21 cellular contexts compared by ENCODE assay signal in the genomic region with DNA sequence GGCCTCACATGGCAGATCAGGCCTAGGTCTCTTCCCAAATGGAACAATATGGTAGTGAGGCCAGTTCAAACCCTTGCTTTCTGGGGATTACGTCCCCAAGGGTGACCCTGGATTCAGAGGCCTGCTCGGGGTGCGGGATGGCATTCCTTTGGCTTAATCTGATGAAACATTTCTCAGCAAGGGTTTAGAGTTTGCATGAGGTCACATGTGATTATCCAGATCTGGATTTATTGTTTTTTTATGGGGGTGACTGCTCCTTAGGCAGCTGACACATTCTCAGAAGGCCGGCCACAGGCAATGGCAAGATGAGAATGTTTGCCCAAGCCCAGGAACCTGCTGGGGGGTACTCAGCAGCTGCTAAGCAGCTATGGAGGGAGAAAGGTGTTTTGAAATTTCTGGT. TPM values are rescaled to one million over a fixed set of nuclear protein-coding genes. Genes with fewer than 3 reads are reported as not detected.
DNase-seq lines count a peak whose midpoint lies in the region; ATAC-seq and TF ChIP-seq lines count a peak whose summit lies in the region.
"Had no signal": no experiment of that assay in that cellular context is flagged by ENCODE, and none has a peak within 500 bp of the region (broad histone marks: within the 10 kb centered on the region; RNA-seq: fewer than 3 reads in every experiment).

No MANE protein-coding gene starts in this region.

- H3K27me3 ChIP-seq in CD8-positive, alpha-beta memory T cell (ENCODE audit: insufficient read depth, low read length, poor library complexity, severe bottlenecking) = no peaks in the 10 kb centered on the region
- H3K27me3 ChIP-seq in right atrium auricular region = no peaks in the 10 kb centered on the region
- H3K27me3 ChIP-seq: breast epithelium, colonic mucosa had no signal

- no peak overlapping the region for H3K4me3 ChIP-seq in CD8-positive, alpha-beta memory T cell (ENCODE audit: low read length)
- H3K4me3 ChIP-seq in fibroblast of villous mesenchyme (ENCODE audit: low read depth, low read length) = no peak overlapping the region
- H3K4me3 ChIP-seq in right atrium auricular region = no peak overlapping the region
- H3K4me3 ChIP-seq: breast epithelium, colonic mucosa, left ventricle myocardium inferior, prostate gland had no signal

- H3K27ac Mint-ChIP-seq in CD8-positive, alpha-beta memory T cell = peak overlapping the region; percentile 51 to 98 (median 76)
- H3K27ac Mint-ChIP-seq in T-cell = peak overlapping the region; percentile 66 to 80
- H3K27ac Mint-ChIP-seq: HFFc6 had no signal

- ATAC-seq in T-cell (replicated peaks in 1 of 4) = no peak
- no peak for ATAC-seq in GM21390 (IDR thresholded peaks at IDR 0.05; ENCODE audit: unreplicated experiment)
- no peak for ATAC-seq in GM18505 (IDR thresholded peaks at IDR 0.05; ENCODE audit: unreplicated experiment)
- no peak for ATAC-seq in GM21447 (IDR thresholded peaks at IDR 0.05; ENCODE audit: unreplicated experiment)
- ATAC-seq: Right ventricle myocardium inferior had no signal

- no peak overlapping the region for H3K27ac ChIP-seq in CD8-positive, alpha-beta memory T cell (ENCODE audit: low read depth, low read length)
- no peak overlapping the region for H3K27ac ChIP-seq in right atrium auricular region
- H3K27ac ChIP-seq: breast epithelium, colonic mucosa, left ventricle myocardium inferior, prostate gland, VCaP had no signal

- no peaks in the 10 kb centered on the region for H3K9me3 Mint-ChIP-seq in CD8-positive, alpha-beta memory T cell
- H3K9me3 Mint-ChIP-seq in T-cell = no peaks in the 10 kb centered on the region
- H3K9me3 Mint-ChIP-seq: HFFc6; neural crest cell; stimulated activated naive CD8-positive, alpha-beta T cell treated with anti-CD3 and anti-CD28 coated beads, Interleukin-15, amount 100 ng/mL, for 72 hours had no signal

- no peaks in the 10 kb centered on the region for H3K9me3 ChIP-seq in CD8-positive, alpha-beta memory T cell (ENCODE audit: low read length)
- no peaks in the 10 kb centered on the region for H3K9me3 ChIP-seq in right atrium auricular region
- H3K9me3 ChIP-seq: breast epithelium, colonic mucosa, left ventricle myocardium inferior, prostate gland had no signal

- no peaks in the 10 kb centered on the region for H3K36me3 ChIP-seq in CD8-positive, alpha-beta memory T cell (ENCODE audit: insufficient read depth, low read length)
- no peaks in the 10 kb centered on the region for H3K36me3 ChIP-seq in right atrium auricular region
- H3K36me3 ChIP-seq: breast epithelium, colonic mucosa, left ventricle myocardium inferior, prostate gland had no signal

- POLR2A ChIA-PET in CD8-positive, alpha-beta memory T cell (lab: Charles Lee) = no interaction called here
- POLR2A ChIA-PET in T-cell (lab: Charles Lee) = no interaction called here

- H3K4me3 Mint-ChIP-seq in CD8-positive, alpha-beta memory T cell = peak overlapping the region in 4 of 7 donors; percentile 27 to 71 (median 54)
- H3K4me3 Mint-ChIP-seq in T-cell = peak overlapping the region in 1 of 3 donors; percentile 35
- H3K4me3 Mint-ChIP-seq: HFFc6; neural crest cell; stimulated activated naive CD8-positive, alpha-beta T cell treated with anti-CD3 and anti-CD28 coated beads, Interleukin-15, amount 100 ng/mL, for 72 hours had no signal

- H3K4me1 ChIP-seq in CD8-positive, alpha-beta memory T cell (ENCODE audit: insufficient read depth, low read length) = peaks cover 53% of the 10 kb centered on the region
- no peaks in the 10 kb centered on the region for H3K4me1 ChIP-seq in right atrium auricular region
- H3K4me1 ChIP-seq: breast epithelium, left ventricle myocardium inferior, prostate gland had no signal

- CTCF ChIA-PET in CD8-positive, alpha-beta memory T cell (lab: Charles Lee) = interaction anchor here (0.9 to 1.2 kb wide), 3 partner anchors 8 to 391 kb away, joined by 3 to 4 read pairs (median 3); no protein-coding TSS in a partner anchor
- CTCF ChIA-PET in T-cell (lab: Charles Lee) = interaction anchor here in 1 of 2 donors (0.8 to 1.2 kb wide), 2 partner anchors 8 to 10 kb away, joined by 4 to 5 read pairs; no protein-coding TSS in a partner anchor

- DNase-seq in A172 (ENCODE audit: low spot score) (peak; percentile 16), T-cell (no peak), fibroblast of villous mesenchyme (ENCODE audit: low read depth) (peak; percentile 7), right atrium auricular region (ENCODE audit: low spot score) (no peak)
- no peak for DNase-seq in CD8-positive, alpha-beta memory T cell
- DNase-seq: colonic mucosa; head of caudate nucleus; HFFc6; left ventricle myocardium inferior; NCI-H2171; NCI-H526 treated with DMSO at 0.1 percent for 48 hours; stimulated activated naive CD8-positive, alpha-beta T cell treated with anti-CD3 and anti-CD28 coated beads, Interleukin-15, amount 100 ng/mL, for 72 hours; trophoblast cell had no signal

- TF ChIP-seq CTCF in fibroblast of villous mesenchyme (IDR thresholded peaks at IDR 0.05; ENCODE audit: insufficient read depth, low read depth, low read length) (no peak), right atrium auricular region (IDR thresholded peaks at IDR 0.05) (no peak)

- no peak for TF ChIP-seq POLR2A in GM18505 (IDR thresholded peaks at IDR 0.05; ENCODE audit: borderline replicate concordance, extremely low read depth, insufficient read depth, insufficient read length)

- peaks cover 0 to 8% (median 0%) of the 10 kb centered on the region in 3 donors for H3K36me3 Mint-ChIP-seq in CD8-positive, alpha-beta memory T cell
- H3K36me3 Mint-ChIP-seq in T-cell = peaks cover 7% of the 10 kb centered on the region

- H3K27me3 Mint-ChIP-seq in CD8-positive, alpha-beta memory T cell = no peaks in the 10 kb centered on the region
- H3K27me3 Mint-ChIP-seq in T-cell = no peaks in the 10 kb centered on the region
- H3K27me3 Mint-ChIP-seq: stimulated activated naive CD8-positive, alpha-beta T cell treated with anti-CD3 and anti-CD28 coated beads, Interleukin-15, amount 100 ng/mL, for 72 hours had no signal

- peaks cover 88 to 98% (median 93%) of the 10 kb centered on the region in 3 donors for H3K4me1 Mint-ChIP-seq in CD8-positive, alpha-beta memory T cell
- H3K4me1 Mint-ChIP-seq in T-cell = peaks cover 79 to 93% (median 81%) of the 10 kb centered on the region in 3 donors
- H3K4me1 Mint-ChIP-seq: neural crest cell had no signal

RNA-seq across cellular contexts. Expression of gene FUCA2, which starts 37.7 kb away (rescaled TPM):
- total RNA-seq in A172 (2014; rRNA removed; shearing (Covaris generic)) = 88.9 and 95.2 TPM in 2 replicates
- total RNA-seq in CD8-positive, alpha-beta memory T cell = 10 to 100 TPM; 12.3 to 13.2 TPM
- 14.2 TPM for polyA plus RNA-seq in CD8-positive, alpha-beta memory T cell
- total RNA-seq in T-cell = 1 to 10 TPM; 4.6 to 9.0 (median 7.1) TPM
- total RNA-seq in fibroblast of villous mesenchyme = 54.1 and 58.7 TPM in 2 replicates
- 10 to 100 TPM; 17.3 to 27.3 TPM for total RNA-seq in right atrium auricular region

Comparison
In these comparisons a context has a peak if more than half of its experiments do, and no peak if none do; other contexts are left out.
1. DNase-seq: peak in A172 (single experiment) and fibroblast of villous mesenchyme (single experiment); none in CD8-positive, alpha-beta memory T cell (0 of 5), T-cell (0 of 34) and right atrium auricular region (single experiment).